ENCODE assay signal across 13 cellular contexts in the genomic region with DNA sequence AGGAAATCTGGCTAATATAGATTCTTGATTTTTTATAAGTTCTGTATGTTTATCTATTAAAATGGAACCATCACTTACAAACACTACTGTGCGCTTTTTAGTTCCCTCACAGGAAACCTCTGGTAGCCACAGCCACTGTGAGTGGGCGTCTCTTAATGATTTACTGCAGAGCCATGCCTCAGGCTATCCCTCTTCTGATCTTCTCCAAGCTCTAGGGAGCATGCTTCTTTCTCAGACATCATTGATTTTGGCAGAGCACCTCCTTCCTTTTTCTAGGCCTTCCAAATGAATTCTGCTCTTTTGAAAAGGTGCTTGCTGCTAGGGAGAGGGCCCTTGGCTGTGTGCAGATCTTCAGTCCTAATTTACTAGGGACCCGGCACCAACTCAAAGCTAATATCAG.
DNase-seq lines count a peak whose midpoint lies in the region; ATAC-seq and TF ChIP-seq lines count a peak whose summit lies in the region.
"Had no signal": no experiment of that assay in that cellular context is flagged by ENCODE, and none has a peak within 500 bp of the region (broad histone marks: within the 10 kb centered on the region; RNA-seq: fewer than 3 reads in every experiment).

No MANE protein-coding gene starts in this region.

- no peaks in the 10 kb centered on the region for H3K27me3 Mint-ChIP-seq in T-helper 17 cell

- intact Hi-C loops in left lung (cut with DNase I): no loop called here

- DNase-seq in CD1c-positive myeloid dendritic cell (ENCODE audit: extremely low spot score) (peak; percentile 50), T-helper 17 cell (no peak), GF-D8 (lab: John Stamatoyannopoulos, UW) (no peak), DMS79 (lab: John Stamatoyannopoulos, UW) (no peak), left lung (no peak)
- no peak for DNase-seq in activated naive CD4-positive, alpha-beta T cell treated with anti-CD3 and anti-CD28 coated beads, Interleukin-2, amount 50 U/mL, for 72 hours (ENCODE audit: low spot score in 2 of 2)
- DNase-seq: activated T-cell treated with anti-CD3 and anti-CD28 coated beads for 4 hours, HFFc6, IMR-90, NCI-H226 had no signal

- H3K9me3 Mint-ChIP-seq in activated naive CD4-positive, alpha-beta T cell treated with anti-CD3 and anti-CD28 coated beads, Interleukin-2, amount 50 U/mL, for 72 hours: no peaks in the 10 kb centered on the region
- H3K9me3 Mint-ChIP-seq: HFFc6 had no signal

- peak overlapping the region; percentile 34 for H3K27ac Mint-ChIP-seq in T-helper 17 cell
- no peak overlapping the region for H3K27ac Mint-ChIP-seq in activated naive CD4-positive, alpha-beta T cell treated with anti-CD3 and anti-CD28 coated beads, Interleukin-2, amount 50 U/mL, for 72 hours
- H3K27ac Mint-ChIP-seq: HFFc6 had no signal

- H3K4me3 ChIP-seq in left lung: no peak overlapping the region
- H3K4me3 ChIP-seq: cardiac muscle cell had no signal

- H3K4me1 Mint-ChIP-seq in T-helper 17 cell: peaks cover 34% of the 10 kb centered on the region

- no peaks in the 10 kb centered on the region for H3K27me3 ChIP-seq in left lung
- H3K27me3 ChIP-seq: cardiac muscle cell had no signal

- ATAC-seq in GM19025 (IDR thresholded peaks at IDR 0.05; ENCODE audit: low read depth, unreplicated experiment) (peak; percentile 24), HG03095 (IDR thresholded peaks at IDR 0.05; ENCODE audit: unreplicated experiment) (peak; percentile 41), T-helper 17 cell (no peak), left lung (no peak)
- no peak for ATAC-seq in activated naive CD4-positive, alpha-beta T cell treated with anti-CD3 and anti-CD28 coated beads, Interleukin-2, amount 50 U/mL, for 72 hours

- H3K4me3 Mint-ChIP-seq in T-helper 17 cell: no peak overlapping the region
- H3K4me3 Mint-ChIP-seq: HFFc6 had no signal

- H3K27ac ChIP-seq in left lung: no peak overlapping the region
- H3K27ac ChIP-seq: cardiac muscle cell had no signal

- H3K36me3 ChIP-seq in left lung: no peaks in the 10 kb centered on the region
- H3K36me3 ChIP-seq: cardiac muscle cell had no signal

- TF ChIP-seq CTCF in left lung (IDR thresholded peaks at IDR 0.05): no peak

- H3K9me3 ChIP-seq in T-helper 17 cell (ENCODE audit: control insufficient read depth, low read length, poor library complexity, severe bottlenecking) (no peaks in the 10 kb centered on the region), left lung (no peaks in the 10 kb centered on the region)

- no peaks in the 10 kb centered on the region for H3K36me3 Mint-ChIP-seq in T-helper 17 cell (ENCODE audit: low read depth)
- H3K36me3 Mint-ChIP-seq in activated naive CD4-positive, alpha-beta T cell treated with anti-CD3 and anti-CD28 coated beads, Interleukin-2, amount 50 U/mL, for 72 hours: peaks cover 0 to 5% of the 10 kb centered on the region in 2 donors

- peaks cover 5 to 24% of the 10 kb centered on the region in 2 donors for H3K4me1 ChIP-seq in left lung

Comparison
In these comparisons a context has a peak if more than half of its experiments do, and no peak if none do; other contexts are left out.
1. ATAC-seq: peak in GM19025 (single experiment) and HG03095 (single experiment); none in T-helper 17 cell (single experiment), activated naive CD4-positive, alpha-beta T cell treated with anti-CD3 and anti-CD28 coated beads, Interleukin-2, amount 50 U/mL, for 72 hours (0 of 2) and left lung (single experiment).